Comparison of ENCODE assay signal across 8 cellular contexts in the genomic region with DNA sequence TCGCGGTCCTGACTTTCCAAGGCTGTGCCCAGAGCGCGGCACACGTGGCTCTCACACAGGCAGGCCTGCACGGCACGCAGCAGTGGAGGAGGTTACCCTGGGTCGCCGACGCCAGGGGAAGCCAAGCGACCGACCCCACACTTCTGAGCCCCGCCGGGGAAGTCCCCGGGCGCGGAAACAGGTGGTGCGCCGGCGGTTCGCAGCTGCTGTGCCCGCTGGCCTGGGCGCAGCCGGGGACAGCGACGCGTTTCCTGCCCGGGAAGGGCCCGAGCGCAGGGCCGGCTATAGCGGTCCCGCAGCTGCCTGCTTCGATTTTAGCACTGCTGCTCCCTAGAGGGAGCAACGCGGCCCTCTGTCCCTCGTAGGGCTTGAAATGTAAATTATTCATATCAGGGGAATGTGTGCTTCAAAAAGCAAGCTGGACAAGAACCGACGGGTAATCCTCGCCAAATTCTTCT. TPM values are rescaled to one million over a fixed set of nuclear protein-coding genes. Genes with fewer than 3 reads are reported as not detected.
DNase-seq lines count a peak whose midpoint lies in the region; ATAC-seq and TF ChIP-seq lines count a peak whose summit lies in the region.
"Not testable (repeated sequence)": the region's sequence is repeated elsewhere in the genome, so short reads cannot be mapped to it uniquely, and the experiment has no call there.

No MANE protein-coding gene starts in this region.

- peak overlapping the region; percentile 42 to 60 (median 48) for H3K4me3 ChIP-seq in esophagus muscularis mucosa

- H3K27ac Mint-ChIP-seq in naive B cell = peak overlapping the region; percentile 70 to 99 (median 97)

- not testable (repeated sequence) for H3K27me3 Mint-ChIP-seq in naive B cell

- TF ChIP-seq CTCF in esophagus muscularis mucosa (IDR thresholded peaks at IDR 0.05) = peak; percentile 32 to 47 (median 34)

- peak overlapping the region; percentile 19 to 86 (median 64) for H3K4me3 Mint-ChIP-seq in naive B cell

- peak overlapping the region; percentile 79 to 82 (median 82) for H3K27ac ChIP-seq in esophagus muscularis mucosa (replicated peaks in 1 of 4)

- DNase-seq in DMS53 (lab: John Stamatoyannopoulos, UW) (peak; percentile 84), HT-29 (ENCODE audit: low spot score) (peak; percentile 59), OCI-M1 (lab: John Stamatoyannopoulos, UW) (peak; percentile 80), activated T-cell treated with anti-CD3 and anti-CD28 coated beads for 48 hours (ENCODE audit: low read depth) (peak; percentile 79), naive B cell (peak; percentile 96)
- not testable (repeated sequence) for DNase-seq in esophagus muscularis mucosa (ENCODE audit: extremely low spot score)
- peak; percentile 83 for DNase-seq in stimulated activated CD8-positive, alpha-beta memory T cell treated with anti-CD3 and anti-CD28 coated beads, Interleukin-4, amount 100 ng/mL, for 48 hours

- ATAC-seq in GM21447 (IDR thresholded peaks at IDR 0.05; ENCODE audit: unreplicated experiment) = peak; percentile 78
- peak; percentile 90 to 91 for ATAC-seq in naive B cell (ENCODE audit: low read depth in 2 of 2)

- peaks cover 4 to 40% (median 31%) of the 10 kb centered on the region in 4 donors for H3K4me1 ChIP-seq in esophagus muscularis mucosa

- not testable (repeated sequence) for TF ChIP-seq EP300 in esophagus muscularis mucosa (IDR thresholded peaks at IDR 0.05)

- intact Hi-C loops in esophagus muscularis mucosa (cut with DNase I) = loop anchor here (10.0 kb wide), 1 partner anchor 229 kb away; no protein-coding TSS in a partner anchor

- H3K9me3 Mint-ChIP-seq in naive B cell = not testable (repeated sequence)

- H3K36me3 ChIP-seq in esophagus muscularis mucosa = peaks cover 0 to 19% (median 1%) of the 10 kb centered on the region in 4 donors

- not testable (repeated sequence) for H3K27me3 ChIP-seq in esophagus muscularis mucosa

- not testable (repeated sequence) for H3K9me3 ChIP-seq in esophagus muscularis mucosa

- TF ChIP-seq POLR2A in esophagus muscularis mucosa (IDR thresholded peaks at IDR 0.05; ENCODE audit: low read depth) = peak; percentile 21

- peaks cover 44 to 70% (median 49%) of the 10 kb centered on the region in 3 donors for H3K4me1 Mint-ChIP-seq in naive B cell

- H3K36me3 Mint-ChIP-seq in naive B cell = not testable (repeated sequence)

- WGBS in esophagus muscularis mucosa = 0% methylated on average over 9 of the region's 40 CpGs

RNA-seq across cellular contexts. Expression of a gene that starts 46.6 kb away (rescaled TPM):
- 0.86 and 5.5 TPM in 2 replicates for total RNA-seq in HT-29 (2014; rRNA removed; shearing (Covaris generic))
- 1 to 10 TPM; 2.4 to 5.8 (median 4.9) TPM for total RNA-seq in esophagus muscularis mucosa
- polyA plus RNA-seq in naive B cell (ENCODE audit: low read depth in 6 of 6) = 1 to 10 TPM in 3 of 6 donors, under 1 TPM in 2, not detected in 1; 0.67 to 2.4 (median 1.1) TPM
